8 cellular contexts compared by ENCODE assay signal in the genomic region with DNA sequence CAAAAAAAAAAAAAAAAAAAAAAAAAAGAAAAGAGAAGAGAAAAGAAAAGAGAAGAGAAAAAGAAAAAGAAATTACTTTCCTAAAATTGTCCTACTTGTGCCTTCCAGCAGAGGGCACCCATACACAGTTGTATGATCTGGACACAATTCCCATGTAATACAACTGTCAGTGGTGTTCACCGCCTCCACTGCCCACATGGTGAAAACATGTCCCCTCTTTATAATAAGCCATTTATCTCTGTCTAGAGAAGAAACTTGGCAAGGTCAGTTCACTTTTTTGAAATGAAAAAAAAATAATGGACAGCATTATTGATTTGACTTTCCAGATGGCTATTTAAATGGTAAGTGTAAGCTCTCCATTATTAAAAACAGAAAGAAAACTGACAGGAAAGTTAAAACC.
DNase-seq lines count a peak whose midpoint lies in the region; ATAC-seq, FAIRE-seq and TF ChIP-seq lines count a peak whose summit lies in the region.

No MANE protein-coding gene starts in this region.

- intact Hi-C loops in activated CD8-positive, alpha-beta T cell treated with anti-CD3 and anti-CD28 coated beads for 36 hours (cut with micrococcal nuclease) = no loop called here
- intact Hi-C loops in left ventricle myocardium superior (cut with micrococcal nuclease) = no loop called here
- intact Hi-C loops in spleen (cut with DNase I; ENCODE audit: low total_unique reads) = no loop called here

- H3K27ac Mint-ChIP-seq in activated CD8-positive, alpha-beta T cell treated with anti-CD3 and anti-CD28 coated beads for 36 hours = no peak overlapping the region
- H3K27ac Mint-ChIP-seq in CD8-positive, alpha-beta memory T cell = no peak overlapping the region

- CTCF ChIA-PET in activated CD8-positive, alpha-beta T cell treated with anti-CD3 and anti-CD28 coated beads for 36 hours (lab: Charles Lee) = interaction anchor here (0.6 to 3.1 kb wide), 12 partner anchors 9 to 504 kb away, joined by 3 to 13 read pairs (median 3); no protein-coding TSS in a partner anchor
- CTCF ChIA-PET in CD8-positive, alpha-beta memory T cell (lab: Charles Lee) = no interaction called here

- H3K4me3 ChIP-seq in spleen = no peak overlapping the region
- no peak overlapping the region for H3K4me3 ChIP-seq in CD8-positive, alpha-beta memory T cell (ENCODE audit: low read length)

- no peaks in the 10 kb centered on the region for H3K36me3 ChIP-seq in spleen
- no peaks in the 10 kb centered on the region for H3K36me3 ChIP-seq in CD8-positive, alpha-beta memory T cell (ENCODE audit: insufficient read depth, low read length)

- H3K9me3 Mint-ChIP-seq in activated CD8-positive, alpha-beta T cell treated with anti-CD3 and anti-CD28 coated beads for 36 hours = no peaks in the 10 kb centered on the region
- H3K9me3 Mint-ChIP-seq in CD8-positive, alpha-beta memory T cell = peaks cover 0 to 8% (median 2%) of the 10 kb centered on the region in 5 donors

- POLR2A ChIA-PET in activated CD8-positive, alpha-beta T cell treated with anti-CD3 and anti-CD28 coated beads for 36 hours (lab: Charles Lee) = no interaction called here
- POLR2A ChIA-PET in CD8-positive, alpha-beta memory T cell (lab: Charles Lee) = no interaction called here

- no peaks in the 10 kb centered on the region for H3K36me3 Mint-ChIP-seq in activated CD8-positive, alpha-beta T cell treated with anti-CD3 and anti-CD28 coated beads for 36 hours (ENCODE audit: low read depth)
- H3K36me3 Mint-ChIP-seq in CD8-positive, alpha-beta memory T cell = no peaks in the 10 kb centered on the region

- ATAC-seq in HG02678 (IDR thresholded peaks at IDR 0.05; ENCODE audit: unreplicated experiment) = peak; percentile 83
- ATAC-seq in activated CD8-positive, alpha-beta T cell treated with anti-CD3 and anti-CD28 coated beads for 36 hours = no peak
- peak; percentile 41 for ATAC-seq in left ventricle myocardium superior

- peak; percentile 73 for DNase-seq in Ammon's horn (ENCODE audit: low spot score)
- DNase-seq in GM12892 (ENCODE audit: insufficient read length) = no peak
- DNase-seq in NCI-H1092 (lab: John Stamatoyannopoulos, UW) = peak; percentile 11
- DNase-seq in activated CD8-positive, alpha-beta T cell treated with anti-CD3 and anti-CD28 coated beads for 36 hours = peak; percentile 30
- no peak for DNase-seq in left ventricle myocardium superior
- no peak for DNase-seq in spleen
- DNase-seq in CD8-positive, alpha-beta memory T cell = no peak

- H3K4me1 Mint-ChIP-seq in activated CD8-positive, alpha-beta T cell treated with anti-CD3 and anti-CD28 coated beads for 36 hours (ENCODE audit: low read depth) = no peaks in the 10 kb centered on the region
- no peaks in the 10 kb centered on the region for H3K4me1 Mint-ChIP-seq in CD8-positive, alpha-beta memory T cell

- H3K4me3 Mint-ChIP-seq in activated CD8-positive, alpha-beta T cell treated with anti-CD3 and anti-CD28 coated beads for 36 hours = no peak overlapping the region
- H3K4me3 Mint-ChIP-seq in CD8-positive, alpha-beta memory T cell = no peak overlapping the region

- no peaks in the 10 kb centered on the region for H3K27me3 Mint-ChIP-seq in activated CD8-positive, alpha-beta T cell treated with anti-CD3 and anti-CD28 coated beads for 36 hours
- no peaks in the 10 kb centered on the region for H3K27me3 Mint-ChIP-seq in CD8-positive, alpha-beta memory T cell

- peak; percentile 60 for TF ChIP-seq CTCF in activated CD8-positive, alpha-beta T cell treated with anti-CD3 and anti-CD28 coated beads for 36 hours (IDR thresholded peaks at IDR 0.05)
- peak in 8 of 11 experiments; percentile 23 to 54 (median 42) for TF ChIP-seq CTCF in spleen (IDR thresholded peaks at IDR 0.05 in 8 of 11, conservative IDR thresholded peaks at IDR 0.05 in 3 of 11)

- no peak overlapping the region for H3K27ac ChIP-seq in spleen
- H3K27ac ChIP-seq in CD8-positive, alpha-beta memory T cell (ENCODE audit: low read depth, low read length) = no peak overlapping the region

- H3K27me3 ChIP-seq in spleen (replicated peaks in 1 of 7) = no peaks in the 10 kb centered on the region
- H3K27me3 ChIP-seq in CD8-positive, alpha-beta memory T cell (ENCODE audit: insufficient read depth, low read length, poor library complexity, severe bottlenecking) = no peaks in the 10 kb centered on the region

- TF ChIP-seq POLR2A in GM12892 (IDR thresholded peaks at IDR 0.05; ENCODE audit: low read depth, low read length) (no peak), spleen (IDR thresholded peaks at IDR 0.05) (no peak)

- H3K9me3 ChIP-seq in spleen = no peaks in the 10 kb centered on the region
- H3K9me3 ChIP-seq in CD8-positive, alpha-beta memory T cell (ENCODE audit: low read length) = no peaks in the 10 kb centered on the region

- FAIRE-seq in GM12892 (lab: Jason Lieb, UNC) = peak; percentile 82

- H3K4me1 ChIP-seq in spleen = no peaks in the 10 kb centered on the region
- H3K4me1 ChIP-seq in CD8-positive, alpha-beta memory T cell (ENCODE audit: insufficient read depth, low read length) = no peaks in the 10 kb centered on the region

- 11 to 24% (median 17%) methylated on average over 1 of the region's 1 CpG for WGBS in spleen, 5 donors

Comparison
In these comparisons a context has a peak if more than half of its experiments do, and no peak if none do; other contexts are left out.
1. DNase-seq: peak in Ammon's horn (single experiment), NCI-H1092 (single experiment) and activated CD8-positive, alpha-beta T cell treated with anti-CD3 and anti-CD28 coated beads for 36 hours (single experiment); none in GM12892 (single experiment), left ventricle myocardium superior (single experiment), spleen (single experiment) and CD8-positive, alpha-beta memory T cell (0 of 5).